35 cellular contexts compared by ENCODE assay signal in genomic region chr3:29261119-29261518, GRCh38.
"Had no signal": no experiment of that assay in that cellular context is flagged by ENCODE, and none has a peak within 500 bp of the region (broad histone marks: within the 10 kb centered on the region; RNA-seq: fewer than 3 reads in every experiment).

No MANE protein-coding gene starts in this region.

- H3K4me3 Mint-ChIP-seq: activated B cell treated with CpG ODN at 0.5 μM for 24 hours; activated CD4-positive, alpha-beta memory T cell treated with anti-CD3 and anti-CD28 coated beads, Interleukin-2, amount 10 ng/mL, durations not matched to agents 7 days and 5 days; activated CD4-positive, alpha-beta T cell treated with anti-CD3 and anti-CD28 coated beads, Interleukin-2, amount 10 ng/mL, durations not matched to agents 24 days and 14 days; activated CD8-positive, alpha-beta memory T cell treated with anti-CD3 and anti-CD28 coated beads, Interleukin-2, amount 10 ng/mL, durations not matched to agents 7 days and 5 days; activated CD8-positive, alpha-beta T cell treated with anti-CD3 and anti-CD28 coated beads, Interleukin-2, amount 10 ng/mL, durations not matched to agents 7 days and 5 days; activated naive CD4-positive, alpha-beta T cell treated with anti-CD3 and anti-CD28 coated beads for 36 hours; activated naive CD8-positive, alpha-beta T cell treated with anti-CD3 and anti-CD28 coated beads, Interleukin-2, amount 10 ng/mL, durations not matched to agents 7 days and 5 days; activated naive CD8-positive, alpha-beta T cell treated with anti-CD3 and anti-CD28 coated beads, Interleukin-2, amount 50 U/mL, for 24 hours; activated T-cell treated with anti-CD3 and anti-CD28 coated beads, Interleukin-2, amount 50 U/mL, for 24 hours; central memory CD8-positive, alpha-beta T cell; T-helper 1 cell treated with Interleukin-12 subunit alpha and Interleukin-12 subunit beta and Interleukin-4 antibody, amounts not matched to agents 30 μg/mL and 1 μg/mL, for 36 hours; T-helper 2 cell treated with Interferon-gamma antibody and Interleukin-4, amounts not matched to agents 5 μg/mL and 100 μg/mL, for 36 hours had no signal

- H3K27ac Mint-ChIP-seq: activated B cell treated with CpG ODN at 0.5 μM for 24 hours; activated CD4-positive, alpha-beta memory T cell treated with anti-CD3 and anti-CD28 coated beads, Interleukin-2, amount 10 ng/mL, durations not matched to agents 7 days and 5 days; activated CD4-positive, alpha-beta T cell treated with anti-CD3 and anti-CD28 coated beads, Interleukin-2, amount 10 ng/mL, durations not matched to agents 24 days and 14 days; activated CD8-positive, alpha-beta memory T cell treated with anti-CD3 and anti-CD28 coated beads, Interleukin-2, amount 10 ng/mL, durations not matched to agents 7 days and 5 days; activated CD8-positive, alpha-beta T cell treated with anti-CD3 and anti-CD28 coated beads, Interleukin-2, amount 10 ng/mL, durations not matched to agents 7 days and 5 days; activated naive CD4-positive, alpha-beta T cell treated with anti-CD3 and anti-CD28 coated beads for 36 hours; activated naive CD4-positive, alpha-beta T cell treated with anti-CD3 and anti-CD28 coated beads, Interleukin-2, amount 50 U/mL, for 72 hours; activated naive CD8-positive, alpha-beta T cell treated with anti-CD3 and anti-CD28 coated beads, Interleukin-2, amount 10 ng/mL, durations not matched to agents 7 days and 5 days; activated naive CD8-positive, alpha-beta T cell treated with anti-CD3 and anti-CD28 coated beads, Interleukin-2, amount 50 U/mL, for 24 hours; activated T-cell treated with anti-CD3 and anti-CD28 coated beads, Interleukin-2, amount 50 U/mL, for 24 hours; T-helper 1 cell treated with Interleukin-12 subunit alpha and Interleukin-12 subunit beta and Interleukin-4 antibody, amounts not matched to agents 30 μg/mL and 1 μg/mL, for 36 hours; T-helper 2 cell treated with Interferon-gamma antibody and Interleukin-4, amounts not matched to agents 5 μg/mL and 100 μg/mL, for 36 hours had no signal

- H3K27me3 ChIP-seq: body of pancreas, brain microvascular endothelial cell, breast epithelium had no signal

- H3K27ac ChIP-seq: body of pancreas, brain microvascular endothelial cell, breast epithelium, VCaP had no signal

- H3K4me1 ChIP-seq: body of pancreas, breast epithelium had no signal

- H3K9me3 Mint-ChIP-seq: activated B cell treated with CpG ODN at 0.5 μM for 24 hours; activated CD4-positive, alpha-beta memory T cell treated with anti-CD3 and anti-CD28 coated beads, Interleukin-2, amount 10 ng/mL, durations not matched to agents 7 days and 5 days; activated CD4-positive, alpha-beta T cell treated with anti-CD3 and anti-CD28 coated beads, Interleukin-2, amount 10 ng/mL, durations not matched to agents 24 days and 14 days; activated naive CD4-positive, alpha-beta T cell treated with anti-CD3 and anti-CD28 coated beads for 36 hours; activated naive CD8-positive, alpha-beta T cell treated with anti-CD3 and anti-CD28 coated beads, Interleukin-2, amount 10 ng/mL, durations not matched to agents 7 days and 5 days; activated naive CD8-positive, alpha-beta T cell treated with anti-CD3 and anti-CD28 coated beads, Interleukin-2, amount 50 U/mL, for 24 hours; activated T-cell treated with anti-CD3 and anti-CD28 coated beads, Interleukin-2, amount 50 U/mL, for 24 hours; T-helper 1 cell treated with Interleukin-12 subunit alpha and Interleukin-12 subunit beta and Interleukin-4 antibody, amounts not matched to agents 30 μg/mL and 1 μg/mL, for 36 hours; T-helper 2 cell treated with Interferon-gamma antibody and Interleukin-4, amounts not matched to agents 5 μg/mL and 100 μg/mL, for 36 hours had no signal

- FAIRE-seq: astrocyte, TTC549 had no signal

- H3K36me3 ChIP-seq: brain microvascular endothelial cell, breast epithelium had no signal

- H3K4me1 Mint-ChIP-seq: activated B cell treated with CpG ODN at 0.5 μM for 24 hours; activated CD8-positive, alpha-beta memory T cell treated with anti-CD3 and anti-CD28 coated beads, Interleukin-2, amount 10 ng/mL, durations not matched to agents 7 days and 5 days; activated naive CD8-positive, alpha-beta T cell treated with anti-CD3 and anti-CD28 coated beads, Interleukin-2, amount 10 ng/mL, durations not matched to agents 7 days and 5 days; activated naive CD8-positive, alpha-beta T cell treated with anti-CD3 and anti-CD28 coated beads, Interleukin-2, amount 50 U/mL, for 24 hours; central memory CD8-positive, alpha-beta T cell had no signal

- DNase-seq: activated B cell treated with CpG ODN at 0.5 μM for 24 hours; activated CD4-positive, alpha-beta memory T cell treated with anti-CD3 and anti-CD28 coated beads, Interleukin-2, amount 10 ng/mL, durations not matched to agents 7 days and 5 days; activated CD4-positive, alpha-beta T cell treated with anti-CD3 and anti-CD28 coated beads for 4 hours; activated CD4-positive, alpha-beta T cell treated with anti-CD3 and anti-CD28 coated beads, Interleukin-2, amount 10 ng/mL, durations not matched to agents 24 days and 14 days; activated CD4-positive, alpha-beta T cell treated with anti-CD3 and anti-CD28 coated beads, Interleukin-2, amount 50 U/mL, for 48 hours; activated CD4-positive, CD25-positive, alpha-beta regulatory T cell treated with anti-CD3 and anti-CD28 coated beads, Interleukin-2, amount 50 U/mL, for 72 hours; activated CD8-positive, alpha-beta memory T cell treated with anti-CD3 and anti-CD28 coated beads for 24 hours; activated CD8-positive, alpha-beta memory T cell treated with anti-CD3 and anti-CD28 coated beads, Interleukin-2, amount 10 ng/mL, durations not matched to agents 7 days and 5 days; activated CD8-positive, alpha-beta memory T cell treated with anti-CD3 and anti-CD28 coated beads, Interleukin-2, amount 50 U/mL, for 48 hours; activated CD8-positive, alpha-beta T cell treated with anti-CD3 and anti-CD28 coated beads, Interleukin-2, amount 10 ng/mL, durations not matched to agents 7 days and 5 days; activated effector memory CD4-positive, alpha-beta T cell treated with anti-CD3 and anti-CD28 coated beads, Interleukin-2, amount 50 U/mL, for 16 hours; activated gamma-delta T cell treated with Interleukin-2 at 50 U/mL for 16 hours; activated naive CD4-positive, alpha-beta T cell; activated naive CD4-positive, alpha-beta T cell treated with anti-CD3 and anti-CD28 coated beads for 36 hours; activated naive CD4-positive, alpha-beta T cell treated with anti-CD3 and anti-CD28 coated beads, Interleukin-2, amount 50 U/mL, for 16 hours; activated naive CD8-positive, alpha-beta T cell treated with anti-CD3 and anti-CD28 coated beads, Interleukin-2, amount 10 ng/mL, durations not matched to agents 7 days and 5 days; activated naive CD8-positive, alpha-beta T cell treated with anti-CD3 and anti-CD28 coated beads, Interleukin-2, amount 50 U/mL, for 24 hours; activated T-cell treated with anti-CD3 and anti-CD28 coated beads, Interleukin-2, amount 50 U/mL, for 24 hours; activated T-cell treated with anti-CD3 and anti-CD28 coated beads, Interleukin-2, amount 50 U/mL, for 48 hours; amniotic stem cell; aorta; body of pancreas; brain microvascular endothelial cell; SW 1271; T-helper 1 cell; T-helper 2 cell; T-helper 9 cell had no signal

- H3K27me3 Mint-ChIP-seq: activated B cell treated with CpG ODN at 0.5 μM for 24 hours; activated CD4-positive, alpha-beta memory T cell treated with anti-CD3 and anti-CD28 coated beads, Interleukin-2, amount 10 ng/mL, durations not matched to agents 7 days and 5 days; activated CD4-positive, alpha-beta T cell treated with anti-CD3 and anti-CD28 coated beads, Interleukin-2, amount 10 ng/mL, durations not matched to agents 24 days and 14 days; activated CD8-positive, alpha-beta memory T cell treated with anti-CD3 and anti-CD28 coated beads, Interleukin-2, amount 10 ng/mL, durations not matched to agents 7 days and 5 days; activated naive CD8-positive, alpha-beta T cell treated with anti-CD3 and anti-CD28 coated beads, Interleukin-2, amount 50 U/mL, for 24 hours; activated T-cell treated with anti-CD3 and anti-CD28 coated beads, Interleukin-2, amount 50 U/mL, for 24 hours; central memory CD8-positive, alpha-beta T cell had no signal

- H3K9me3 ChIP-seq: body of pancreas, breast epithelium had no signal

- H3K36me3 Mint-ChIP-seq: activated CD8-positive, alpha-beta memory T cell treated with anti-CD3 and anti-CD28 coated beads, Interleukin-2, amount 10 ng/mL, durations not matched to agents 7 days and 5 days; activated naive CD8-positive, alpha-beta T cell treated with anti-CD3 and anti-CD28 coated beads, Interleukin-2, amount 10 ng/mL, durations not matched to agents 7 days and 5 days had no signal

- H3K4me3 ChIP-seq: body of pancreas, breast epithelium had no signal

- ATAC-seq: activated CD8-positive, alpha-beta memory T cell treated with anti-CD3 and anti-CD28 coated beads, Interleukin-2, amount 10 ng/mL, durations not matched to agents 7 days and 5 days; activated CD8-positive, alpha-beta T cell treated with anti-CD3 and anti-CD28 coated beads, Interleukin-2, amount 10 ng/mL, durations not matched to agents 7 days and 5 days; activated naive CD4-positive, alpha-beta T cell treated with anti-CD3 and anti-CD28 coated beads, Interleukin-2, amount 50 U/mL, for 72 hours; activated naive CD8-positive, alpha-beta T cell treated with anti-CD3 and anti-CD28 coated beads, Interleukin-2, amount 50 U/mL, for 24 hours; body of pancreas had no signal
